In the genomic region with DNA sequence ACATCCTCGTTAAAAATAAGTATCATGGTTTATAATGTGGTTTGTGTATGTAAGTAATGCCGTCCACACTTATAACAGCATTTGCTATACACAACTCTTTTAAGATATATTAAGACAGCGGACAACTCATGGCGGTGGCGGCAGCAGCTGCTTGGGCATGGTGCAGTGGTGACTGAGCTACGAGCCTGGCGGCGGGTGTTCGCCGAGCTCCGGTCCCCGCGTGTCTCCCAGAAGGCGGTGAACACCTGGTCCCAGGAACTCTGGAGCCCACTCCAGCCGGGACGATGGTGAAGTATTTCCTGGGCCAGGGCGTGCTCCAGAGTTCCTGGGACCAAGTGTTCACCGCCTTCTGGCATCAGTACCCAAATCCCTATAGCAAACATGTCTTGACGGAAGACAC, we compare ENCODE assay signal across 27 cellular contexts.
"Had no signal": no experiment of that assay in that cellular context is flagged by ENCODE, and none has a peak within 500 bp of the region (broad histone marks: within the 10 kb centered on the region; RNA-seq: fewer than 3 reads in every experiment).

No MANE protein-coding gene starts in this region.

- H3K36me3 Mint-ChIP-seq: stimulated activated effector memory CD8-positive, alpha-beta T cell treated with anti-CD3 and anti-CD28 coated beads, Interleukin-12 subunit alpha, Interleukin-12 subunit beta, amount 100 ng/mL, for 72 hours had no signal

- H3K9me3 Mint-ChIP-seq: stimulated activated effector memory CD8-positive, alpha-beta T cell treated with anti-CD3 and anti-CD28 coated beads, Interleukin-12 subunit alpha, Interleukin-12 subunit beta, amount 100 ng/mL, for 72 hours; stimulated activated memory B cell treated with anti-CD40 and anti-IgM and Interleukin-4, amounts not matched to agents 10 μg/mL and 1 μg/mL and 100 μg/mL, for 72 hours; stimulated activated naive B cell treated with anti-CD40 and anti-IgM and Interleukin-4, amounts not matched to agents 10 μg/mL and 1 μg/mL and 100 μg/mL, for 72 hours; stimulated activated naive CD8-positive, alpha-beta T cell treated with anti-CD3 and anti-CD28 coated beads, Interleukin-15, amount 100 ng/mL, for 72 hours; stimulated activated naive CD8-positive, alpha-beta T cell treated with anti-CD3 and anti-CD28 coated beads, Interleukin-15, Interleukin-2, amounts not matched to agents 100 ng/mL and 50 ng/mL, for 24 hours had no signal

- DNase-seq: stimulated activated CD4-positive, alpha-beta T cell treated with anti-CD3 and anti-CD28 coated beads, Interleukin-2, amount 100 ng/mL, for 48 hours; stimulated activated CD4-positive, alpha-beta T cell treated with anti-CD3 and anti-CD28 coated beads, Interleukin-4, amount 100 ng/mL, for 1 hour; stimulated activated CD4-positive, alpha-beta T cell treated with anti-CD3 and anti-CD28 coated beads, Interleukin-4, amount 100 ng/mL, for 24 hours; stimulated activated CD4-positive, alpha-beta T cell treated with anti-CD3 and anti-CD28 coated beads, Interleukin-4, amount 100 ng/mL, for 4 hours; stimulated activated CD8-positive, alpha-beta memory T cell treated with anti-CD3 and anti-CD28 coated beads, Interleukin-4, amount 100 ng/mL, for 48 hours; stimulated activated naive B cell treated with anti-CD40 and anti-IgM and Interleukin-4, amounts not matched to agents 10 μg/mL and 1 μg/mL and 100 μg/mL, for 72 hours; stimulated activated naive CD4-positive, alpha-beta T cell; stimulated activated naive CD4-positive, alpha-beta T cell treated with Interleukin-2 at 50 U/mL for 16 hours; stimulated activated naive CD8-positive, alpha-beta T cell treated with anti-CD3 and anti-CD28 coated beads, Interleukin-15, amount 100 ng/mL, for 72 hours; stimulated activated naive CD8-positive, alpha-beta T cell treated with anti-CD3 and anti-CD28 coated beads, Interleukin-15, Interleukin-2, amounts not matched to agents 100 U/mL and 50 U/mL, for 24 hours; stomach; substantia nigra; testis; thyroid gland; tibial artery; transverse colon; upper lobe of right lung; uterus had no signal

- H3K4me3 Mint-ChIP-seq: stimulated activated effector memory CD8-positive, alpha-beta T cell treated with anti-CD3 and anti-CD28 coated beads, Interleukin-12 subunit alpha, Interleukin-12 subunit beta, amount 100 ng/mL, for 72 hours; stimulated activated memory B cell treated with anti-CD40 and anti-IgM and Interleukin-4, amounts not matched to agents 10 μg/mL and 1 μg/mL and 100 μg/mL, for 72 hours; stimulated activated naive B cell treated with anti-CD40 and anti-IgM and Interleukin-4, amounts not matched to agents 10 μg/mL and 1 μg/mL and 100 μg/mL, for 72 hours; stimulated activated naive CD8-positive, alpha-beta T cell treated with anti-CD3 and anti-CD28 coated beads, Interleukin-15, amount 100 ng/mL, for 72 hours; stimulated activated naive CD8-positive, alpha-beta T cell treated with anti-CD3 and anti-CD28 coated beads, Interleukin-15, Interleukin-2, amounts not matched to agents 100 ng/mL and 50 ng/mL, for 24 hours; type B pancreatic cell had no signal

- H3K27me3 ChIP-seq: stomach, suprapubic skin, testis, thyroid gland, tibial artery, tibial nerve, transverse colon, upper lobe of left lung, upper lobe of right lung, uterus, vagina had no signal

- H3K27ac Mint-ChIP-seq: stimulated activated effector memory CD8-positive, alpha-beta T cell treated with anti-CD3 and anti-CD28 coated beads, Interleukin-12 subunit alpha, Interleukin-12 subunit beta, amount 100 ng/mL, for 72 hours; stimulated activated memory B cell treated with anti-CD40 and anti-IgM and Interleukin-4, amounts not matched to agents 10 μg/mL and 1 μg/mL and 100 μg/mL, for 72 hours; stimulated activated naive B cell treated with anti-CD40 and anti-IgM and Interleukin-4, amounts not matched to agents 10 μg/mL and 1 μg/mL and 100 μg/mL, for 72 hours; stimulated activated naive CD8-positive, alpha-beta T cell treated with anti-CD3 and anti-CD28 coated beads, Interleukin-15, Interleukin-2, amounts not matched to agents 100 ng/mL and 50 ng/mL, for 24 hours; type B pancreatic cell had no signal

- H3K27me3 Mint-ChIP-seq: stimulated activated memory B cell treated with anti-CD40 and anti-IgM and Interleukin-4, amounts not matched to agents 10 μg/mL and 1 μg/mL and 100 μg/mL, for 72 hours; stimulated activated naive B cell treated with anti-CD40 and anti-IgM and Interleukin-4, amounts not matched to agents 10 μg/mL and 1 μg/mL and 100 μg/mL, for 72 hours; stimulated activated naive CD8-positive, alpha-beta T cell treated with anti-CD3 and anti-CD28 coated beads, Interleukin-15, amount 100 ng/mL, for 72 hours; stimulated activated naive CD8-positive, alpha-beta T cell treated with anti-CD3 and anti-CD28 coated beads, Interleukin-15, Interleukin-2, amounts not matched to agents 100 ng/mL and 50 ng/mL, for 24 hours; type B pancreatic cell had no signal

- H3K27ac ChIP-seq: stomach, suprapubic skin, testis, thoracic aorta, thyroid gland, tibial artery, transverse colon, upper lobe of left lung, upper lobe of right lung, uterus, vagina had no signal

- H3K36me3 ChIP-seq: stomach, suprapubic skin, thoracic aorta, thyroid gland, tibial nerve, transverse colon, upper lobe of left lung, upper lobe of right lung, uterus, vagina had no signal

- H3K4me3 ChIP-seq: stomach, suprapubic skin, testis, thoracic aorta, thyroid gland, tibial artery, tibial nerve, transverse colon, upper lobe of left lung, upper lobe of right lung, uterus, vagina had no signal

- H3K9me3 ChIP-seq: stomach, suprapubic skin, testis, thoracic aorta, thyroid gland, tibial artery, tibial nerve, transverse colon, upper lobe of left lung, upper lobe of right lung, uterus, vagina had no signal

- ATAC-seq: stimulated activated effector memory CD8-positive, alpha-beta T cell treated with anti-CD3 and anti-CD28 coated beads, Interleukin-12 subunit alpha, Interleukin-12 subunit beta, amount 100 ng/mL, for 72 hours; stimulated activated memory B cell treated with anti-CD40 and anti-IgM and Interleukin-4, amounts not matched to agents 10 μg/mL and 1 μg/mL and 100 μg/mL, for 72 hours; stimulated activated naive B cell treated with anti-CD40 and anti-IgM and Interleukin-4, amounts not matched to agents 10 μg/mL and 1 μg/mL and 100 μg/mL, for 72 hours; stimulated activated naive CD8-positive, alpha-beta T cell treated with anti-CD3 and anti-CD28 coated beads, Interleukin-15, amount 100 ng/mL, for 72 hours; stimulated activated naive CD8-positive, alpha-beta T cell treated with anti-CD3 and anti-CD28 coated beads, Interleukin-15, Interleukin-2, amounts not matched to agents 100 U/mL and 50 U/mL, for 24 hours; upper lobe of right lung had no signal
